Comparison of ENCODE assay signal across 8 cellular contexts in the genomic region with DNA sequence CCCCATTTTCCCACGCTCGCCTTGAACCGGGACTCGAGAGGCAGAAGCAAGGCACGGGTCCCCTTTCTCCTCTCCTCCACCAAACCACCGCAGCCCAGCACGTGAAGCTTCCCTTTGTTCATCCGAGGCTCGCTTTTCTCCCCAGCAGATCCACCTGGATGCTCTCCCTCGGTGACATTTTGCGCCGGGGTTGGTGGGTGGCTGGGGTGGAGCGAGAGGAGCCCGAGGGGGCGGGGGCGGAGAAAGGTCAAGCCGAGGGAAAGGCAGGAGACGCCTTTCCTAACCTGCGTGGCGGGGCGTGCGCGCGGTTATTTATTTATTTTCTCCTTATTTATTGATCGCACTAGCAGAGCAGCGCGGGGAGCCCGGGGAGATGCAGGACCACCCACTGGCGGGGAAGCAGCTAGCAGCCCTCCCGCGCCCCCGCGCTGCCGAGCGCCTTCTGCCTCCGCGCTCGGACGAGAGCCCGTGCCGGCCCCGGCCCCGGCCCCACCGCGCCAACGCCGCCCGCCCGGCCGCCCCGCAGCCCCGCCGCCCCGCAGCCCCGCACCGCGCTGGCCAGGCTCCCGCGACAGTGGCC. TPM values are rescaled to one million over a fixed set of nuclear protein-coding genes. Genes with fewer than 3 reads are reported as not detected.
DNase-seq lines count a peak whose midpoint lies in the region; ATAC-seq lines count a peak whose summit lies in the region.

A gene (plus strand): TSS at position 280 of the 580 bp plus-strand sequence.

- peaks cover 2% of the 10 kb centered on the region for H3K27me3 ChIP-seq in rectal smooth muscle tissue (ENCODE audit: control insufficient read depth, insufficient read depth, low read length)

- H3K27me3 Mint-ChIP-seq in T-helper 17 cell = peaks cover 18% of the 10 kb centered on the region

- no peaks in the 10 kb centered on the region for H3K4me1 Mint-ChIP-seq in T-helper 17 cell

- H3K4me3 Mint-ChIP-seq in T-helper 17 cell = peak within 1 kb of the TSS; percentile 33

- ATAC-seq in GM19025 (IDR thresholded peaks at IDR 0.05; ENCODE audit: low read depth, unreplicated experiment) (peak; percentile 29), HG03139 (IDR thresholded peaks at IDR 0.05; ENCODE audit: unreplicated experiment) (peak; percentile 26), T-helper 17 cell (no peak)
- ATAC-seq in activated CD4-positive, CD25-positive, alpha-beta regulatory T cell treated with anti-CD3 and anti-CD28 coated beads, Interleukin-2, amount 50 U/mL, for 24 hours = no peak

- H3K36me3 ChIP-seq in rectal smooth muscle tissue (ENCODE audit: control insufficient read depth, insufficient read depth, low read length) = no peaks in the 10 kb centered on the region

- H3K27ac ChIP-seq in rectal smooth muscle tissue (ENCODE audit: low read depth, low read length) = no peak within 1 kb of the TSS

- no peaks in the 10 kb centered on the region for H3K4me1 ChIP-seq in rectal smooth muscle tissue (ENCODE audit: control insufficient read depth, insufficient read depth, low read length)

- DNase-seq in AG08396 (ENCODE audit: low spot score) = peak; percentile 17
- no peak for DNase-seq in T-helper 17 cell
- peak in 39 of 42 donors; percentile 22 to 77 (median 53) for DNase-seq in head of caudate nucleus
- no peak for DNase-seq in effector CD8-positive, alpha-beta T cell (lab: John Stamatoyannopoulos, UW)

- peak within 1 kb of the TSS; percentile 68 for H3K4me3 ChIP-seq in rectal smooth muscle tissue (ENCODE audit: low read length)

- no peak within 1 kb of the TSS for H3K9ac ChIP-seq in rectal smooth muscle tissue (ENCODE audit: low read length)

- no peak within 1 kb of the TSS for H3K27ac Mint-ChIP-seq in T-helper 17 cell

- H3K9me3 ChIP-seq in T-helper 17 cell (ENCODE audit: control insufficient read depth, low read length, poor library complexity, severe bottlenecking) = no peaks in the 10 kb centered on the region

- no peaks in the 10 kb centered on the region for H3K36me3 Mint-ChIP-seq in T-helper 17 cell (ENCODE audit: low read depth)

- intact Hi-C loops in head of caudate nucleus (cut with DNase I) = no loop called here

RNA-seq across cellular contexts. Expression of the gene that starts here (rescaled TPM):
- not detected for total RNA-seq in T-helper 17 cell

Comparison
In these comparisons a context has a peak if more than half of its experiments do, and no peak if none do; other contexts are left out.
1. DNase-seq: peak in AG08396 (single experiment) and head of caudate nucleus (39 of 42); none in T-helper 17 cell (0 of 3) and effector CD8-positive, alpha-beta T cell (single experiment).
2. ATAC-seq: peak in GM19025 (single experiment) and HG03139 (single experiment); none in T-helper 17 cell (single experiment) and activated CD4-positive, CD25-positive, alpha-beta regulatory T cell treated with anti-CD3 and anti-CD28 coated beads, Interleukin-2, amount 50 U/mL, for 24 hours (0 of 2).